1 cellular context compared by ENCODE assay signal in the genomic region with DNA sequence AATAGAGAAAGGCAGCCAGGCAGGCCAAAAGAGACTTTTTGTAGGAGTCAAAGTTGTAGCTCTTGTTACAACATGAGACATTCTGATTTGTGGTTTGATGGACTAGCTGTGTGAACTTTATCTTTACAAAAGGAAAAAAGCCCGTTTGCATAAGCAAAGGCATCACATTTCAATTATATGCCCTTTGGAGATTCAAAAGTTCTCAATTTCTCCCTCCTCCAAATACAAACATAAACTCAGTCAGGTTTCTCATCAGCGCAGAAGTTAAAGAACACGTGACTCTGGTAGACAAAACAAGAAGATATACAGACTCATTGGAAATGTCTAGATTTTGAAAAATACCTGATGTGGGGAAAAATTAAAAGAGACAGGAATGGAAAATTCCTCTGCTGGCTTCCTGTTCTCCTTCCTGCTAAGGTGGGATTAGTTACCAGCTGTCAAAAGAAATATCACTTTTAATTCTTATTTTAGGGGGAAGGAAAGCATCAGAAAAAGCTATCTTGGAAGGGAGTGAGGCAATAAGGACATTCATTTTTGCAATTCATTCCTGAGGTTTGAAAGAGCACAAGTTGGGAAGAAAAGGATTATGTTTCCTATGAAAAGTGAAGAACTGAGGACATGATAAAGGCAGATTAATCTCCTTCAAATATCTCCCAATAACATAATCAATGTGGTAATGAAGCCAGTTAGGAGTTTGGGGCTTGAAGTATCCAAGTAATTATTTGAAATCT.
A peak's percentile ranks its signal among the peaks of the same experiment; 100 is the strongest.
TF ChIP-seq lines count a peak whose summit lies in the region.

No MANE protein-coding gene starts in this region.

TF ChIP-seq in HEK293, 187 proteins besides CTCF, POLR2A, EP300 and RAD21:
- TF ChIP-seq PRDM10 (tag by site-specific recombination; IDR thresholded peaks at IDR 0.05), result peak; percentile 23; the same call in 1 of the 2 replicates
- TF ChIP-seq ZNF843 (tag by site-specific recombination; IDR thresholded peaks at IDR 0.05), result no peak
- no peak for TF ChIP-seq ZBTB49 (tag by site-specific recombination; IDR thresholded peaks at IDR 0.05; ENCODE audit: low read depth)
- no peak for TF ChIP-seq ZNF600 (tag by site-specific recombination; IDR thresholded peaks at IDR 0.05)
- no peak for TF ChIP-seq ZNF274 (IDR thresholded peaks at IDR 0.05; ENCODE audit: low read length)
- TF ChIP-seq ZNF274 (tag by site-specific recombination; IDR thresholded peaks at IDR 0.05; ENCODE audit: borderline replicate concordance), result no peak
- TF ChIP-seq OVOL3 (tag by site-specific recombination; IDR thresholded peaks at IDR 0.05), result no peak
- TF ChIP-seq, protein P1, sequence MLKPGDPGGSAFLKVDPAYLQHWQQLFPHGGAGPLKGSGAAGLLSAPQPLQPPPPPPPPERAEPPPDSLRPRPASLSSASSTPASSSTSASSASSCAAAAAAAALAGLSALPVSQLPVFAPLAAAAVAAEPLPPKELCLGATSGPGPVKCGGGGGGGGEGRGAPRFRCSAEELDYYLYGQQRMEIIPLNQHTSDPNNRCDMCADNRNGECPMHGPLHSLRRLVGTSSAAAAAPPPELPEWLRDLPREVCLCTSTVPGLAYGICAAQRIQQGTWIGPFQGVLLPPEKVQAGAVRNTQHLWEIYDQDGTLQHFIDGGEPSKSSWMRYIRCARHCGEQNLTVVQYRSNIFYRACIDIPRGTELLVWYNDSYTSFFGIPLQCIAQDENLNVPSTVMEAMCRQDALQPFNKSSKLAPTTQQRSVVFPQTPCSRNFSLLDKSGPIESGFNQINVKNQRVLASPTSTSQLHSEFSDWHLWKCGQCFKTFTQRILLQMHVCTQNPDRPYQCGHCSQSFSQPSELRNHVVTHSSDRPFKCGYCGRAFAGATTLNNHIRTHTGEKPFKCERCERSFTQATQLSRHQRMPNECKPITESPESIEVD (tag by site-specific recombination; IDR thresholded peaks at IDR 0.05), result peak; percentile 87
- 0 out of 2 replicates have a peak, but pooled peaks have one; percentile 13 for TF ChIP-seq WT1 (tag by site-specific recombination; IDR thresholded peaks at IDR 0.05)
- no peak for TF ChIP-seq ZNF558 (tag by site-specific recombination; IDR thresholded peaks at IDR 0.05)
- TF ChIP-seq ZNF140 (tag by site-specific recombination; IDR thresholded peaks at IDR 0.05), result no peak
- no peak for TF ChIP-seq ZNF692 (tag by site-specific recombination; IDR thresholded peaks at IDR 0.05)
- TF ChIP-seq ZNF596 (tag by site-specific recombination; IDR thresholded peaks at IDR 0.05), result no peak
